In genomic region chr5:177131711-177132503, GRCh38 we compare ENCODE assay signal across 9 cellular contexts. TPM values are rescaled to one million over a fixed set of nuclear protein-coding genes. Genes with fewer than 3 reads are reported as not detected.
DNase-seq lines count a peak whose midpoint lies in the region; ATAC-seq lines count a peak whose summit lies in the region.
"Had no signal": no experiment of that assay in that cellular context is flagged by ENCODE, and none has a peak within 500 bp of the region (broad histone marks: within the 10 kb centered on the region; RNA-seq: fewer than 3 reads in every experiment).

No MANE protein-coding gene starts in this region.

- peak overlapping the region; percentile 29 for H3K27ac Mint-ChIP-seq in activated naive CD8-positive, alpha-beta T cell treated with anti-CD3 and anti-CD28 coated beads, Interleukin-2, amount 50 U/mL, for 24 hours

- peak overlapping the region; percentile 87 for H2AFZ ChIP-seq in GM23248

- peaks cover 33% of the 10 kb centered on the region; the same call in 1 of the 2 replicates for H3F3A ChIP-seq in GM23248 (ENCODE audit: insufficient read depth)

- H3K9me3 ChIP-seq in GM23248 (ENCODE audit: low read depth) (no peaks in the 10 kb centered on the region), iPS-18a (ENCODE audit: control insufficient read depth, low read depth, low read length) (no peaks in the 10 kb centered on the region)

- DNase-seq in GM23248 = no peak
- no peak for DNase-seq in activated naive CD8-positive, alpha-beta T cell treated with anti-CD3 and anti-CD28 coated beads, Interleukin-2, amount 50 U/mL, for 24 hours
- peak; percentile 67 for DNase-seq in sciatic nerve (ENCODE audit: low spot score)
- DNase-seq in ACHN = no peak
- DNase-seq in AML-193 (lab: John Stamatoyannopoulos, UW) = no peak
- DNase-seq: NCI-H446 had no signal

- H3K36me3 ChIP-seq in GM23248 (ENCODE audit: low read depth) (peaks cover 18% of the 10 kb centered on the region), iPS-18a (ENCODE audit: control insufficient read depth, low read depth, low read length) (peaks cover 21% of the 10 kb centered on the region)

- peaks cover 19% of the 10 kb centered on the region for H3K36me3 Mint-ChIP-seq in activated naive CD8-positive, alpha-beta T cell treated with anti-CD3 and anti-CD28 coated beads, Interleukin-2, amount 50 U/mL, for 24 hours (ENCODE audit: low read depth)

- WGBS in GM23248 (ENCODE audit: low coverage in 1 of 2, low lambda C conversion rate in 2 of 2, missing lambda C conversion rate in 2 of 2), 2 experiments = 65 to 88% methylated on average over 20 to 47 of the region's 73 CpGs

- H3K79me2 ChIP-seq in GM23248 (ENCODE audit: insufficient read depth) = peaks cover 20% of the 10 kb centered on the region

- H3K4me1 Mint-ChIP-seq in activated naive CD8-positive, alpha-beta T cell treated with anti-CD3 and anti-CD28 coated beads, Interleukin-2, amount 50 U/mL, for 24 hours = peaks cover 43% of the 10 kb centered on the region

- H3K27me3 ChIP-seq in GM23248 (replicated peaks; ENCODE audit: insufficient read depth) (no peaks in the 10 kb centered on the region), iPS-18a (ENCODE audit: control insufficient read depth, insufficient read depth, low read length) (no peaks in the 10 kb centered on the region)

- H3K4me3 Mint-ChIP-seq in activated naive CD8-positive, alpha-beta T cell treated with anti-CD3 and anti-CD28 coated beads, Interleukin-2, amount 50 U/mL, for 24 hours = peak overlapping the region; percentile 28

- no peak overlapping the region for H3K27ac ChIP-seq in GM23248
- peak overlapping the region; percentile 76 for H3K27ac ChIP-seq in iPS-18a (ENCODE audit: low read length)

- in situ Hi-C loops in GM23248 (cut with MboI) = no loop called here
- in situ Hi-C loops in ACHN (cut with HindIII; ENCODE audit: low pct_ligation_motif_present, low pct_unique_long_range_greater_than_20kb, low sequenced_read_pairs) = no loop called here

- intact Hi-C loops in sciatic nerve (cut with DNase I) = no loop called here

- H3K27me3 Mint-ChIP-seq in activated naive CD8-positive, alpha-beta T cell treated with anti-CD3 and anti-CD28 coated beads, Interleukin-2, amount 50 U/mL, for 24 hours = no peaks in the 10 kb centered on the region

- H3K9ac ChIP-seq in GM23248 (no peak overlapping the region), iPS-18a (ENCODE audit: low read length) (peak overlapping the region; percentile 95)

- no peak for ATAC-seq in activated naive CD8-positive, alpha-beta T cell treated with anti-CD3 and anti-CD28 coated beads, Interleukin-2, amount 50 U/mL, for 24 hours
- ATAC-seq in sciatic nerve = no peak
- ATAC-seq in HG02981 (IDR thresholded peaks at IDR 0.05; ENCODE audit: unreplicated experiment) = no peak
- ATAC-seq in GM18907 (IDR thresholded peaks at IDR 0.05; ENCODE audit: unreplicated experiment) = no peak

- no peaks in the 10 kb centered on the region for H4K20me1 ChIP-seq in GM23248 (ENCODE audit: insufficient read depth)

- H3K4me3 ChIP-seq in GM23248 (no peak overlapping the region), iPS-18a (ENCODE audit: low read length) (peak overlapping the region; percentile 81)

- no peaks in the 10 kb centered on the region for H3K9me2 ChIP-seq in GM23248 (ENCODE audit: insufficient read depth)

- no peaks in the 10 kb centered on the region for H3K9me3 Mint-ChIP-seq in activated naive CD8-positive, alpha-beta T cell treated with anti-CD3 and anti-CD28 coated beads, Interleukin-2, amount 50 U/mL, for 24 hours

- no peak overlapping the region for H3K4me2 ChIP-seq in GM23248 (ENCODE audit: unreplicated experiment)

- H3K4me1 ChIP-seq in GM23248 (ENCODE audit: insufficient read depth) (peaks cover 31% of the 10 kb centered on the region), iPS-18a (ENCODE audit: control insufficient read depth, low read depth, low read length) (peaks cover 16% of the 10 kb centered on the region)

RNA-seq across cellular contexts. Expression of gene NSD1, which starts 1.7 kb away (rescaled TPM):
- 29.7 and 31.9 TPM in 2 replicates for total RNA-seq in GM23248 (2014; rRNA removed; shearing (Covaris generic))
- polyA plus RNA-seq in GM23248 (2016; fragmentation: Nextera tagmentation; extraction: Ambion mirVana) = 25.9 and 26.9 TPM in 2 replicates
- 112 TPM for total RNA-seq in sciatic nerve

RNA-seq across cellular contexts. Expression of gene FGFR4, which starts 45.2 kb away (rescaled TPM):
- not detected in 2 replicates for total RNA-seq in GM23248 (2014; rRNA removed; shearing (Covaris generic))
- polyA plus RNA-seq in GM23248 (2016; fragmentation: Nextera tagmentation; extraction: Ambion mirVana) = 0.10 TPM in 1 of 2 replicates, not detected in the other
- total RNA-seq in sciatic nerve = 1.4 TPM
